Comparison of ENCODE assay signal across 24 cellular contexts in genomic region chr10:44984671-44985101, GRCh38. TPM values are rescaled to one million over a fixed set of nuclear protein-coding genes. Genes with fewer than 3 reads are reported as not detected.
A peak's percentile ranks its signal among the peaks of the same experiment; 100 is the strongest.
DNase-seq lines count a peak whose midpoint lies in the region; ATAC-seq, FAIRE-seq and TF ChIP-seq lines count a peak whose summit lies in the region.
"Had no signal": no experiment of that assay in that cellular context is flagged by ENCODE, and none has a peak within 500 bp of the region (broad histone marks: within the 10 kb centered on the region; RNA-seq: fewer than 3 reads in every experiment).

No MANE protein-coding gene starts in this region.

- H3K27ac Mint-ChIP-seq in natural killer cell = no peak overlapping the region
- H3K27ac Mint-ChIP-seq in natural killer cell treated with Interleukin-12 subunit alpha and Interleukin-12 subunit beta and Interleukin-15 and Interleukin-18, amount 100 ng/mL, for 72 hours = no peak overlapping the region
- H3K27ac Mint-ChIP-seq: activated B cell treated with CpG ODN at 0.5 μM for 24 hours; activated CD4-positive, alpha-beta memory T cell treated with anti-CD3 and anti-CD28 coated beads, Interleukin-2, amount 10 ng/mL, durations not matched to agents 7 days and 5 days; activated naive CD4-positive, alpha-beta T cell treated with anti-CD3 and anti-CD28 coated beads, Interleukin-2, amount 10 ng/mL, durations not matched to agents 7 days and 5 days had no signal

- H3K4me3 ChIP-seq in kidney (ENCODE audit: low read length in 2 of 2) = no peak overlapping the region
- H3K4me3 ChIP-seq in trophoblast cell (ENCODE audit: low read depth, low read length) = no peak overlapping the region
- no peak overlapping the region for H3K4me3 ChIP-seq in vagina
- H3K4me3 ChIP-seq: skin epidermis had no signal

- no peak overlapping the region for H3K14ac ChIP-seq in trophoblast cell (ENCODE audit: low read length)

- no peak overlapping the region for H2BK12ac ChIP-seq in trophoblast cell (ENCODE audit: low read length)

- H3K36me3 ChIP-seq in kidney (ENCODE audit: control insufficient read depth in 1 of 2, insufficient read depth in 2 of 2, low read length in 2 of 2) (peaks cover 22 to 51% of the 10 kb centered on the region in 2 donors), trophoblast cell (ENCODE audit: control insufficient read depth in 1 of 2, insufficient read depth in 2 of 2, low read length in 2 of 2) (peaks cover 11 to 13% of the 10 kb centered on the region in 2 experiments), vagina (no peaks in the 10 kb centered on the region)

- no peak overlapping the region for H3K18ac ChIP-seq in trophoblast cell (ENCODE audit: low read length)

- intact Hi-C loops in natural killer cell (cut with micrococcal nuclease) (no loop called here), kidney (cut with DNase I) (no loop called here), vagina (cut with DNase I) (no loop called here)

- no peak overlapping the region for H2BK5ac ChIP-seq in trophoblast cell (ENCODE audit: low read depth, low read length, poor library complexity)

- TF ChIP-seq POLR2A in vagina (IDR thresholded peaks at IDR 0.05) = no peak

- no peak overlapping the region for H3K23ac ChIP-seq in trophoblast cell (ENCODE audit: low read length)

- H3K4me3 Mint-ChIP-seq in natural killer cell = no peak overlapping the region
- H3K4me3 Mint-ChIP-seq in natural killer cell treated with Interleukin-12 subunit alpha and Interleukin-12 subunit beta and Interleukin-15 and Interleukin-18, amount 100 ng/mL, for 72 hours = no peak overlapping the region
- H3K4me3 Mint-ChIP-seq: activated B cell treated with CpG ODN at 0.5 μM for 24 hours; activated CD4-positive, alpha-beta memory T cell treated with anti-CD3 and anti-CD28 coated beads, Interleukin-2, amount 10 ng/mL, durations not matched to agents 7 days and 5 days; activated naive CD4-positive, alpha-beta T cell treated with anti-CD3 and anti-CD28 coated beads, Interleukin-2, amount 10 ng/mL, durations not matched to agents 7 days and 5 days; nephron had no signal

- peaks cover 6 to 12% of the 10 kb centered on the region in 2 donors for H3K4me1 Mint-ChIP-seq in natural killer cell
- H3K4me1 Mint-ChIP-seq in natural killer cell treated with Interleukin-12 subunit alpha and Interleukin-12 subunit beta and Interleukin-15 and Interleukin-18, amount 100 ng/mL, for 72 hours (ENCODE audit: low read depth in 2 of 2) = peaks cover 0 to 8% of the 10 kb centered on the region in 2 donors
- H3K4me1 Mint-ChIP-seq: activated B cell treated with CpG ODN at 0.5 μM for 24 hours had no signal

- H2AFZ ChIP-seq in trophoblast cell (ENCODE audit: insufficient read depth, low read length, poor library complexity) = peak overlapping the region; percentile 9

- DNase-seq in natural killer cell = peak; percentile 7
- no peak for DNase-seq in natural killer cell treated with Interleukin-12 subunit alpha and Interleukin-12 subunit beta and Interleukin-15 and Interleukin-18, amount 100 ng/mL, for 72 hours (ENCODE audit: low spot score)
- DNase-seq in kidney = peak; percentile 74
- DNase-seq in trophoblast cell = no peak
- no peak for DNase-seq in vagina (ENCODE audit: extremely low spot score in 2 of 2)
- no peak for DNase-seq in NCI-H1694 treated with DMSO at 0.1 percent for 48 hours (lab: John Stamatoyannopoulos, UW)
- no peak for DNase-seq in effector CD8-positive, alpha-beta T cell (lab: John Stamatoyannopoulos, UW)
- no peak for DNase-seq in GM19240 (ENCODE audit: insufficient read length, low spot score)
- DNase-seq: activated B cell treated with CpG ODN at 0.5 μM for 24 hours; activated CD4-positive, alpha-beta memory T cell treated with anti-CD3 and anti-CD28 coated beads, Interleukin-2, amount 10 ng/mL, durations not matched to agents 7 days and 5 days; activated naive CD4-positive, alpha-beta T cell treated with anti-CD3 and anti-CD28 coated beads, Interleukin-2, amount 10 ng/mL, durations not matched to agents 7 days and 5 days; anterior cingulate cortex; cerebellar nuclear complex; COR-L47; HCEC 1CT; mesendoderm; NCI-H1048; NCI-H2029 treated with DMSO at 0.1 percent for 48 hours; stimulated activated naive CD4-positive, alpha-beta T cell had no signal

- H3K4me1 ChIP-seq in kidney (ENCODE audit: control insufficient read depth in 1 of 2, insufficient read depth in 1 of 2, low read depth in 1 of 2, low read length in 2 of 2) = peaks cover 8 to 26% of the 10 kb centered on the region in 2 donors
- peaks cover 17 to 25% of the 10 kb centered on the region in 2 experiments for H3K4me1 ChIP-seq in trophoblast cell (ENCODE audit: control insufficient read depth in 1 of 2, insufficient read depth in 2 of 2, low read length in 2 of 2)
- peaks cover 31% of the 10 kb centered on the region for H3K4me1 ChIP-seq in vagina

- no peak for TF ChIP-seq CTCF in natural killer cell (IDR thresholded peaks at IDR 0.05)
- no peak for TF ChIP-seq CTCF in kidney (IDR thresholded peaks at IDR 0.05; ENCODE audit: borderline replicate concordance, extremely low read depth, insufficient read depth)
- no peak for TF ChIP-seq CTCF in vagina (IDR thresholded peaks at IDR 0.05)

- no peak overlapping the region for H2AK5ac ChIP-seq in trophoblast cell (ENCODE audit: low read length)

- no CpG with 5 or more reads among the region's 15 CpGs for WGBS in trophoblast cell (ENCODE audit: extremely low coverage, insufficient coverage, insufficient read length)

- no peaks in the 10 kb centered on the region for H3K9me3 Mint-ChIP-seq in natural killer cell
- H3K9me3 Mint-ChIP-seq in natural killer cell treated with Interleukin-12 subunit alpha and Interleukin-12 subunit beta and Interleukin-15 and Interleukin-18, amount 100 ng/mL, for 72 hours = no peaks in the 10 kb centered on the region
- H3K9me3 Mint-ChIP-seq: activated B cell treated with CpG ODN at 0.5 μM for 24 hours; activated CD4-positive, alpha-beta memory T cell treated with anti-CD3 and anti-CD28 coated beads, Interleukin-2, amount 10 ng/mL, durations not matched to agents 7 days and 5 days; activated naive CD4-positive, alpha-beta T cell treated with anti-CD3 and anti-CD28 coated beads, Interleukin-2, amount 10 ng/mL, durations not matched to agents 7 days and 5 days; nephron had no signal

- no peak for ATAC-seq in natural killer cell
- ATAC-seq in natural killer cell treated with Interleukin-12 subunit alpha and Interleukin-12 subunit beta and Interleukin-15 and Interleukin-18, amount 100 ng/mL, for 72 hours = no peak
- ATAC-seq: SK-N-SH treated with all-trans-retinoic acid at 6 μM for 48 hours had no signal

- H4K91ac ChIP-seq in trophoblast cell (ENCODE audit: low read depth, low read length) = no peak overlapping the region

- peaks cover 6% of the 10 kb centered on the region for H3K36me3 Mint-ChIP-seq in natural killer cell
- no peaks in the 10 kb centered on the region for H3K36me3 Mint-ChIP-seq in natural killer cell treated with Interleukin-12 subunit alpha and Interleukin-12 subunit beta and Interleukin-15 and Interleukin-18, amount 100 ng/mL, for 72 hours
- H3K36me3 Mint-ChIP-seq: activated naive CD4-positive, alpha-beta T cell treated with anti-CD3 and anti-CD28 coated beads, Interleukin-2, amount 10 ng/mL, durations not matched to agents 7 days and 5 days had no signal

- H3K27ac ChIP-seq in kidney (ENCODE audit: low read depth in 2 of 2, low read length in 2 of 2) (no peak overlapping the region), trophoblast cell (ENCODE audit: low read depth, low read length) (no peak overlapping the region), vagina (peak overlapping the region; percentile 33)

- H3K79me1 ChIP-seq in trophoblast cell (ENCODE audit: low read length) = peaks cover 22% of the 10 kb centered on the region

- H3K9ac ChIP-seq in kidney (ENCODE audit: low read length in 2 of 2) (no peak overlapping the region), trophoblast cell (ENCODE audit: low read length) (no peak overlapping the region)

- FAIRE-seq in kidney (lab: Jason Lieb, UNC) = no peak
- FAIRE-seq: islet of Langerhans had no signal

- H3K27me3 Mint-ChIP-seq in natural killer cell (ENCODE audit: low read depth in 2 of 2) = no peaks in the 10 kb centered on the region
- H3K27me3 Mint-ChIP-seq in natural killer cell treated with Interleukin-12 subunit alpha and Interleukin-12 subunit beta and Interleukin-15 and Interleukin-18, amount 100 ng/mL, for 72 hours = no peaks in the 10 kb centered on the region
- H3K27me3 Mint-ChIP-seq: progenitor cell of endocrine pancreas had no signal

- H3K9me3 ChIP-seq in kidney (ENCODE audit: control insufficient read depth in 1 of 2, low read length in 2 of 2) = no peaks in the 10 kb centered on the region
- H3K9me3 ChIP-seq in trophoblast cell (ENCODE audit: insufficient read depth, low read depth, low read length) = no peaks in the 10 kb centered on the region
- no peaks in the 10 kb centered on the region for H3K9me3 ChIP-seq in vagina

- no peak overlapping the region for H3K4ac ChIP-seq in trophoblast cell (ENCODE audit: low read depth, low read length)

- H4K12ac ChIP-seq in trophoblast cell (ENCODE audit: low read depth, low read length) = no peak overlapping the region

- H4K8ac ChIP-seq in trophoblast cell (ENCODE audit: low read depth, low read length) = no peak overlapping the region

- no peak overlapping the region for H3K4me2 ChIP-seq in trophoblast cell (ENCODE audit: low read length)

- no peak overlapping the region for H2BK120ac ChIP-seq in trophoblast cell (ENCODE audit: insufficient read depth, low read length, poor library complexity)

- H3K27me3 ChIP-seq in trophoblast cell (ENCODE audit: insufficient read depth, low read length) (no peaks in the 10 kb centered on the region), vagina (no peaks in the 10 kb centered on the region)

- H3K79me2 ChIP-seq in trophoblast cell (ENCODE audit: control insufficient read depth, insufficient read depth, low read length, poor library complexity) = peaks cover 2% of the 10 kb centered on the region

RNA-seq across cellular contexts. Expression of gene DEPP1, which starts 6.1 kb away (rescaled TPM):
- total RNA-seq in natural killer cell (not detected), kidney (146 TPM), vagina (155 TPM)
- total RNA-seq in natural killer cell treated with Interleukin-12 subunit alpha and Interleukin-12 subunit beta and Interleukin-15 and Interleukin-18, amount 100 ng/mL, for 72 hours = under 1 TPM; 0.31 to 0.53 TPM
- 44.4 TPM for polyA plus RNA-seq in kidney (ENCODE audit: insufficient read depth, low read depth, low replicate concordance)
- polyA plus RNA-seq in trophoblast cell (2013) = 120 and 128 TPM in 2 replicates

RNA-seq across cellular contexts. Expression of gene ZNF22, which starts 16.0 kb away (rescaled TPM):
- total RNA-seq in natural killer cell (10 to 100 TPM; 24.2 to 31.8 (median 25.0) TPM), kidney (24.5 TPM), vagina (20.6 TPM)
- total RNA-seq in natural killer cell treated with Interleukin-12 subunit alpha and Interleukin-12 subunit beta and Interleukin-15 and Interleukin-18, amount 100 ng/mL, for 72 hours = 10 to 100 TPM; 22.7 to 29.0 TPM
- polyA plus RNA-seq in kidney (ENCODE audit: insufficient read depth, low read depth, low replicate concordance) = 18.7 TPM
- 31.5 and 32.1 TPM in 2 replicates for polyA plus RNA-seq in trophoblast cell (2013)

RNA-seq across cellular contexts. Expression of gene RASSF4, which starts 25.1 kb away (rescaled TPM):
- total RNA-seq in natural killer cell (100 to 1,000 TPM in 2 of 3 donors, 10 to 100 TPM in 1; 99.8 to 116 (median 104) TPM), kidney (76.4 TPM), vagina (29.2 TPM)
- total RNA-seq in natural killer cell treated with Interleukin-12 subunit alpha and Interleukin-12 subunit beta and Interleukin-15 and Interleukin-18, amount 100 ng/mL, for 72 hours = 10 to 100 TPM in 1 of 2 donors, 1 to 10 TPM in 1; 9.3 to 44.9 TPM
- polyA plus RNA-seq in kidney (ENCODE audit: insufficient read depth, low read depth, low replicate concordance) = 83.1 TPM
- 9.7 and 11.1 TPM in 2 replicates for polyA plus RNA-seq in trophoblast cell (2013)

Comparison
In these comparisons a context has a peak if more than half of its experiments do, and no peak if none do; other contexts are left out.
1. DNase-seq: peak in natural killer cell (single experiment) and kidney (single experiment); none in natural killer cell treated with Interleukin-12 subunit alpha and Interleukin-12 subunit beta and Interleukin-15 and Interleukin-18, amount 100 ng/mL, for 72 hours (single experiment), trophoblast cell (0 of 2), vagina (0 of 2), NCI-H1694 treated with DMSO at 0.1 percent for 48 hours (single experiment), effector CD8-positive, alpha-beta T cell (single experiment) and GM19240 (single experiment).
2. RNA of gene DEPP1, which starts 6.1 kb away (total RNA-seq): 155 TPM in vagina (single experiment) and 146 TPM in kidney (single experiment); 0.31 to 0.53 TPM in natural killer cell treated with Interleukin-12 subunit alpha and Interleukin-12 subunit beta and Interleukin-15 and Interleukin-18, amount 100 ng/mL, for 72 hours and not detected in natural killer cell; every median in the first group is over 10 times any median in the second.